In genomic region chr22:21952586-21953571, GRCh38 we compare ENCODE assay signal across 8 cellular contexts. TPM values are rescaled to one million over a fixed set of nuclear protein-coding genes. Genes with fewer than 3 reads are reported as not detected.
A peak's percentile ranks its signal among the peaks of the same experiment; 100 is the strongest.
DNase-seq lines count a peak whose midpoint lies in the region; ATAC-seq and TF ChIP-seq lines count a peak whose summit lies in the region.

PPM1F (minus strand) TSS chr22:21952848; CDS start chr22:21946048, 6,800 bp downstream.

- no peaks in the 10 kb centered on the region for H3K9me2 ChIP-seq in GM23248 (ENCODE audit: insufficient read depth)

- H3K27me3 ChIP-seq in GM23248 (replicated peaks; ENCODE audit: insufficient read depth) (no peaks in the 10 kb centered on the region), adrenal gland (no peaks in the 10 kb centered on the region), heart right ventricle (no peaks in the 10 kb centered on the region)

- TF ChIP-seq POLR2A in adrenal gland (IDR thresholded peaks at IDR 0.05) = peak in 1 of 2 donors; percentile 48

- H3F3A ChIP-seq in GM23248 (ENCODE audit: insufficient read depth) = peaks cover 3% of the 10 kb centered on the region

- DNase-seq in DMS53 (lab: John Stamatoyannopoulos, UW) (peak; percentile 69), GM23248 (peak; percentile 90), NAMALWA (ENCODE audit: low spot score) (peak; percentile 88), adrenal gland (peak; percentile 79 to 91 (median 87)), heart right ventricle (peak; percentile 85 to 91), progenitor cell of endocrine pancreas (ENCODE audit: low spot score, unreplicated experiment) (peak; percentile 91), type B pancreatic cell (ENCODE audit: extremely low spot score, unreplicated experiment) (peak; percentile 96)

- peak within 1 kb of the TSS; percentile 76 for H3K9ac ChIP-seq in GM23248

- H3K9me3 ChIP-seq in GM23248 (ENCODE audit: low read depth) (no peaks in the 10 kb centered on the region), adrenal gland (replicated peaks in 1 of 3) (no peaks in the 10 kb centered on the region), heart right ventricle (no peaks in the 10 kb centered on the region)

- in situ Hi-C loops in GM23248 (cut with MboI) = no loop called here

- peaks cover 3% of the 10 kb centered on the region for H3K36me3 Mint-ChIP-seq in T-helper 1 cell treated with Interleukin-12 subunit alpha and Interleukin-12 subunit beta and Interleukin-4 antibody, amounts not matched to agents 30 μg/mL and 1 μg/mL, for 36 hours (ENCODE audit: low read depth)
- H3K36me3 Mint-ChIP-seq in progenitor cell of endocrine pancreas (ENCODE audit: insufficient read depth) (no peaks in the 10 kb centered on the region), type B pancreatic cell (no peaks in the 10 kb centered on the region)

- H3K4me1 Mint-ChIP-seq in T-helper 1 cell treated with Interleukin-12 subunit alpha and Interleukin-12 subunit beta and Interleukin-4 antibody, amounts not matched to agents 30 μg/mL and 1 μg/mL, for 36 hours (ENCODE audit: low read depth) = peaks cover 11% of the 10 kb centered on the region
- peaks cover 13% of the 10 kb centered on the region for H3K4me1 Mint-ChIP-seq in progenitor cell of endocrine pancreas (ENCODE audit: low read depth)
- H3K4me1 Mint-ChIP-seq in type B pancreatic cell (ENCODE audit: unreplicated experiment) = peaks cover 16% of the 10 kb centered on the region

- H3K27me3 Mint-ChIP-seq in T-helper 1 cell treated with Interleukin-12 subunit alpha and Interleukin-12 subunit beta and Interleukin-4 antibody, amounts not matched to agents 30 μg/mL and 1 μg/mL, for 36 hours (ENCODE audit: low read depth) = peaks cover 3% of the 10 kb centered on the region
- no peaks in the 10 kb centered on the region for H3K27me3 Mint-ChIP-seq in progenitor cell of endocrine pancreas
- no peaks in the 10 kb centered on the region for H3K27me3 Mint-ChIP-seq in type B pancreatic cell

- peak within 1 kb of the TSS; percentile 79 for H3K4me3 Mint-ChIP-seq in T-helper 1 cell treated with Interleukin-12 subunit alpha and Interleukin-12 subunit beta and Interleukin-4 antibody, amounts not matched to agents 30 μg/mL and 1 μg/mL, for 36 hours
- H3K4me3 Mint-ChIP-seq in progenitor cell of endocrine pancreas (ENCODE audit: low read depth) (peak within 1 kb of the TSS; percentile 84), type B pancreatic cell (peak within 1 kb of the TSS; percentile 89)

- peak; percentile 33 to 98 (median 78) for TF ChIP-seq CTCF in adrenal gland (IDR thresholded peaks at IDR 0.05)
- peak; percentile 76 to 97 (median 87) for TF ChIP-seq CTCF in heart right ventricle (IDR thresholded peaks at IDR 0.05)
- peak; percentile 95 for TF ChIP-seq CTCF in progenitor cell of endocrine pancreas (IDR thresholded peaks at IDR 0.05; ENCODE audit: unreplicated experiment)
- TF ChIP-seq CTCF in type B pancreatic cell (conservative IDR thresholded peaks at IDR 0.05) = peak; percentile 94

- H3K4me2 ChIP-seq in GM23248 (ENCODE audit: unreplicated experiment) = peak within 1 kb of the TSS; percentile 82

- H3K9me3 Mint-ChIP-seq in T-helper 1 cell treated with Interleukin-12 subunit alpha and Interleukin-12 subunit beta and Interleukin-4 antibody, amounts not matched to agents 30 μg/mL and 1 μg/mL, for 36 hours = no peaks in the 10 kb centered on the region
- H3K9me3 Mint-ChIP-seq in progenitor cell of endocrine pancreas (ENCODE audit: low read depth) (no peaks in the 10 kb centered on the region), type B pancreatic cell (no peaks in the 10 kb centered on the region)

- H3K27ac ChIP-seq in GM23248 = no peak within 1 kb of the TSS
- H3K27ac ChIP-seq in adrenal gland = peak within 1 kb of the TSS in 3 of 5 donors; percentile 40 to 81 (median 56)
- H3K27ac ChIP-seq in heart right ventricle = peak within 1 kb of the TSS; percentile 52 to 96 (median 88)

- 10 to 11% methylated on average over 43 to 50 of the region's 58 CpGs for WGBS in GM23248 (ENCODE audit: low coverage in 1 of 2, low lambda C conversion rate in 2 of 2, missing lambda C conversion rate in 2 of 2), 2 experiments
- WGBS in adrenal gland, 4 donors = 10 to 64% (median 25%) methylated on average over 9 to 58 of the region's 58 CpGs
- WGBS in heart right ventricle, 2 donors = 11 to 12% methylated on average over 53 to 58 of the region's 58 CpGs

- H2AFZ ChIP-seq in GM23248 = peak within 1 kb of the TSS; percentile 76

- no peaks in the 10 kb centered on the region for H3K36me3 ChIP-seq in GM23248 (ENCODE audit: low read depth)
- H3K36me3 ChIP-seq in adrenal gland (replicated peaks in 1 of 2) = no peaks in the 10 kb centered on the region
- H3K36me3 ChIP-seq in heart right ventricle = peaks cover 0 to 2% (median 0%) of the 10 kb centered on the region in 9 donors

- peak within 1 kb of the TSS; percentile 24 for H3K27ac Mint-ChIP-seq in T-helper 1 cell treated with Interleukin-12 subunit alpha and Interleukin-12 subunit beta and Interleukin-4 antibody, amounts not matched to agents 30 μg/mL and 1 μg/mL, for 36 hours
- H3K27ac Mint-ChIP-seq in progenitor cell of endocrine pancreas = peak within 1 kb of the TSS; percentile 88
- H3K27ac Mint-ChIP-seq in type B pancreatic cell = peak within 1 kb of the TSS; percentile 67

- peak; percentile 81 to 93 (median 89) for ATAC-seq in heart right ventricle

- H3K4me1 ChIP-seq in GM23248 (ENCODE audit: insufficient read depth) (peaks cover 1% of the 10 kb centered on the region; the same call in 1 of the 2 replicates), adrenal gland (replicated peaks in 1 of 2) (peaks cover 10 to 14% of the 10 kb centered on the region in 2 donors), heart right ventricle (peaks cover 6 to 50% (median 44%) of the 10 kb centered on the region in 9 donors)

- H3K4me3 ChIP-seq in GM23248 (peak within 1 kb of the TSS; percentile 83), adrenal gland (peak within 1 kb of the TSS in 3 of 4 donors; percentile 62 to 92 (median 66)), heart right ventricle (peak within 1 kb of the TSS; percentile 45 to 80 (median 70))

- peaks cover 44% of the 10 kb centered on the region for H3K79me2 ChIP-seq in GM23248 (ENCODE audit: insufficient read depth)

- H4K20me1 ChIP-seq in GM23248 (ENCODE audit: insufficient read depth) = no peaks in the 10 kb centered on the region

- intact Hi-C loops in adrenal gland (cut with DNase I) (no loop called here), heart right ventricle (cut with DNase I) (loop anchor here in 8 of 10 donors (2.0 to 5.0 kb wide), 6 partner anchors 14 to 241 kb away; no protein-coding TSS in a partner anchor)

RNA-seq across cellular contexts. Expression of gene PPM1F, which starts in this region (rescaled TPM):
- total RNA-seq in GM23248 (2014; rRNA removed; shearing (Covaris generic)) = 37.8 and 41.6 TPM in 2 replicates
- polyA plus RNA-seq in GM23248 (2016; fragmentation: Nextera tagmentation; extraction: Ambion mirVana) = 15.1 and 17.6 TPM in 2 replicates
- 10 to 100 TPM; 38.8 to 60.6 (median 45.5) TPM for total RNA-seq in adrenal gland
- 10 to 100 TPM in 2 of 3 donors, 1 to 10 TPM in 1; 9.9 to 29.2 (median 20.1) TPM for polyA plus RNA-seq in adrenal gland
- total RNA-seq in heart right ventricle = 10 to 100 TPM; 14.3 to 31.4 (median 19.0) TPM
- 10 to 100 TPM; 11.8 to 12.3 TPM for polyA plus RNA-seq in heart right ventricle
- 22.7 and 25.2 TPM in 2 replicates for total RNA-seq in progenitor cell of endocrine pancreas
- 16.9 and 25.1 TPM in 2 replicates for total RNA-seq in type B pancreatic cell (ENCODE audit: low replicate concordance)

Comparison
In these comparisons a context has a peak if more than half of its experiments do, and no peak if none do; other contexts are left out.
1. H3K27ac Mint-ChIP-seq: peak in every context shown above with its lines; median percentile 88 in progenitor cell of endocrine pancreas; 67 in type B pancreatic cell; 24 in T-helper 1 cell treated with Interleukin-12 subunit alpha and Interleukin-12 subunit beta and Interleukin-4 antibody, amounts not matched to agents 30 μg/mL and 1 μg/mL, for 36 hours.
2. intact Hi-C loops: an anchor here in heart right ventricle (2.0 to 5.0 kb wide); none called in adrenal gland.